Comparison of ENCODE assay signal across 8 cellular contexts in the genomic region with DNA sequence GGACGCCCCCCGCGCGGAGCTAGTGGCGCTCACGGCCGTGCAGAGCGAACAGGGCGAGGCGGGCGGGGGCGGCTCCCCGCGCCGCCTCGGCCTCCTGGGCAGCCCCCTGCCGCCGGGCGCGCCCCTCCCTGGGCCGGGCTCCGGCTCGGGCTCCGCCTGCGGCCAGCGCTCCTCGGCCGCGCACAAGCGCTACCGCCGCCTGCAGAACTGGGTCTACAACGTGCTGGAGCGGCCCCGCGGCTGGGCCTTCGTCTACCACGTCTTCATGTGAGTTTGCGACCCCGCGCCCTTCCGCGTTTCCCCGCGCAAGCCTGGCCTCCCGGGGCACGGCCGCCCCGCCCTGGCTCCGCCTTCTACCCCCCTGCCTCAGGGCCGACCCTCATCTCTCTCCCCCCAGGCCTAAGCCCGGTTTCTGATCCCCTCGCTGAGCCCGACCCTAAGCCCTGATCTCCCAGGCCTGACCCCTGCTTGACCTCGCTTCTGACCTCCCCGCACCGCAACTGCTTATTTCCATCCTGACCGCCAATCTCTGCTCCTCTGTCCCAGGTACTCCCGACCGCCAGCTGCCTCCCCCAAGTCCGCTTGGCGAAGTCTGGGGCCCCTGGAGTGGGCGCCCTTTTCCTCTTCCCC. TPM values are rescaled to one million over a fixed set of nuclear protein-coding genes. Genes with fewer than 3 reads are reported as not detected.
A peak's percentile ranks its signal among the peaks of the same experiment; 100 is the strongest.
DNase-seq lines count a peak whose midpoint lies in the region; ATAC-seq and TF ChIP-seq lines count a peak whose summit lies in the region.

No MANE protein-coding gene starts in this region.

- H3K4me3 ChIP-seq in heart left ventricle, result peak overlapping the region in 11 of 12 donors; percentile 13 to 64 (median 46)
- H3K4me3 ChIP-seq in skin epidermis, result peak overlapping the region in 5 of 7 experiments; percentile 6 to 44 (median 20)

- peak overlapping the region; percentile 67 for H3K4me3 Mint-ChIP-seq in T-helper 2 cell treated with Interferon-gamma antibody and Interleukin-4, amounts not matched to agents 5 μg/mL and 100 μg/mL, for 36 hours

- peaks cover 0 to 19% (median 0%) of the 10 kb centered on the region in 9 donors for H3K27me3 ChIP-seq in heart left ventricle

- peaks cover 37% of the 10 kb centered on the region for H3K27me3 Mint-ChIP-seq in T-helper 2 cell treated with Interferon-gamma antibody and Interleukin-4, amounts not matched to agents 5 μg/mL and 100 μg/mL, for 36 hours (ENCODE audit: low read depth)

- 23 to 43% (median 31%) methylated on average over 27 to 63 of the region's 63 CpGs for WGBS in heart left ventricle, 4 donors

- peak in 1 of 4 donors; percentile 26 for ATAC-seq in heart left ventricle
- no peak for ATAC-seq in HG02642 (IDR thresholded peaks at IDR 0.05; ENCODE audit: poor library complexity, unreplicated experiment)

- H3K9me3 Mint-ChIP-seq in T-helper 2 cell treated with Interferon-gamma antibody and Interleukin-4, amounts not matched to agents 5 μg/mL and 100 μg/mL, for 36 hours, result no peaks in the 10 kb centered on the region

- peaks cover 4% of the 10 kb centered on the region for H3K36me3 Mint-ChIP-seq in T-helper 2 cell treated with Interferon-gamma antibody and Interleukin-4, amounts not matched to agents 5 μg/mL and 100 μg/mL, for 36 hours (ENCODE audit: low read depth)

- intact Hi-C loops in heart left ventricle (cut with DNase I), result loop anchor here in 1 of 10 donors (5.0 kb wide), 1 partner anchor 63 kb away; no protein-coding TSS in a partner anchor

- H3K27ac Mint-ChIP-seq in T-helper 2 cell treated with Interferon-gamma antibody and Interleukin-4, amounts not matched to agents 5 μg/mL and 100 μg/mL, for 36 hours, result no peak overlapping the region

- DNase-seq in DMS 273 (lab: John Stamatoyannopoulos, UW; ENCODE audit: unreplicated experiment) (peak; percentile 100), DMS 273 treated with DMSO at 0.1 percent for 48 hours (lab: John Stamatoyannopoulos, UW) (no peak), heart left ventricle (peak in 1 of 5 donors; percentile 41), globus pallidus (ENCODE audit: low spot score) (no peak)
- no peak for DNase-seq in T-helper 2 cell treated with Interferon-gamma antibody and Interleukin-4, amounts not matched to agents 5 μg/mL and 100 μg/mL, for 36 hours (ENCODE audit: low spot score)
- DNase-seq in stimulated activated CD4-positive, alpha-beta T cell treated with anti-CD3 and anti-CD28 coated beads, Interleukin-2, amount 100 ng/mL, for 24 hours, result no peak

- H3K27ac ChIP-seq in heart left ventricle (peak overlapping the region in 9 of 12 donors; percentile 4 to 88 (median 55)), skin epidermis (peak overlapping the region in 4 of 21 experiments; percentile 18 to 38 (median 23))

- peaks cover 0 to 38% (median 13%) of the 10 kb centered on the region in 12 donors for H3K4me1 ChIP-seq in heart left ventricle

- no peaks in the 10 kb centered on the region for H3K36me3 ChIP-seq in heart left ventricle

- peaks cover 6% of the 10 kb centered on the region for H3K4me1 Mint-ChIP-seq in T-helper 2 cell treated with Interferon-gamma antibody and Interleukin-4, amounts not matched to agents 5 μg/mL and 100 μg/mL, for 36 hours (ENCODE audit: low read depth)

- no peak for TF ChIP-seq CTCF in heart left ventricle (IDR thresholded peaks at IDR 0.05)

- TF ChIP-seq POLR2A in heart left ventricle (IDR thresholded peaks at IDR 0.05), result no peak

- H3K9me3 ChIP-seq in heart left ventricle, result no peaks in the 10 kb centered on the region

RNA-seq across cellular contexts. Expression of gene KCNQ4, which starts 0.7 kb away (rescaled TPM):
- total RNA-seq in heart left ventricle, result 1 to 10 TPM; 1.3 to 4.4 (median 2.2) TPM
- 1 to 10 TPM; 1.3 to 1.8 TPM for polyA plus RNA-seq in heart left ventricle
